8 cellular contexts compared by ENCODE assay signal in the genomic region with DNA sequence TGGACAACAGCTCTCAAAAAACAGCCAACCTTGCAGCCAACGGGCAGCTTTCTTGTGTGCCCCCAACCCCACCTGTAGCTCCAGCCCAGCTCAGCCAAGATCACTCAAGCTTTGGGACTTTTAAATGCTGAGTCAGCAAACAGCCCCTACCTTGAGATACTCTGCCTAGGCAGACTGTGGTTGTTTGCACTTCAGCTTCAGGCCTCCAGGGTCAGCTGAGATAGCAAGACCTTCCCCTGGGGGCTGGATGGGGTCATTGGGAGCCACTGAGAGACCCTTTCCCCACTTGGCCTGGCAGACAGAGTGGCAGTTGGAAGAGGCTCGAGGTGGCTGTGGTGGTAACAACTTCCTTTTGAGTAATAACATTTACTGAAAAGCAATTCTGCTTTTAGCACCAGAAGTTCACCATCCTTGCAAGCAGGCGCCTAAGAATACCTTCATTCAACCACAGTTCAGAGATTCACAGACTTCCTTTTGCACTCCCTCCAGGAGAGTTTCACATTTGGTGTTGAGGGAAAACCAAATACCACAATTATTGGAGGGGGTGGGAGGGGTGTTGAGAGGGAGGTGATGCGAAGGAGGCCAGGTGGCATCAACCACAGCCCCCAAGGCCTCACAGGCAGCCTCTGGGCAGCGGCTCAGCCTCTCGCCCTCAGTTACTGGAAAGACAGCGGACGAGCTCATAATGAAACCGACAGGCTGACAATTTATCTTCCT.
A peak's percentile ranks its signal among the peaks of the same experiment; 100 is the strongest.
DNase-seq lines count a peak whose midpoint lies in the region; ATAC-seq lines count a peak whose summit lies in the region.

No MANE protein-coding gene starts in this region.

- peak overlapping the region; percentile 71 to 88 (median 85) for H3K27ac Mint-ChIP-seq in immature natural killer cell

- peak; percentile 60 for ATAC-seq in GM21423 (IDR thresholded peaks at IDR 0.05; ENCODE audit: unreplicated experiment)

- no peaks in the 10 kb centered on the region for H3K36me3 Mint-ChIP-seq in immature natural killer cell

- H3K9me3 Mint-ChIP-seq in immature natural killer cell, result peaks cover 0 to 1% (median 0%) of the 10 kb centered on the region in 6 donors

- DNase-seq in GDM1 (lab: John Stamatoyannopoulos, UW) (peak; percentile 84), HuH-7.5 (ENCODE audit: low spot score) (peak; percentile 51), immature natural killer cell (peak; percentile 70 to 76 (median 74)), NCI-H345 (lab: John Stamatoyannopoulos, UW) (no peak), NCI-H524 (lab: John Stamatoyannopoulos, UW) (no peak)
- DNase-seq in activated T-cell treated with anti-CD3 and anti-CD28 coated beads, Interleukin-2, amount 50 U/mL, for 1 hour, result peak; percentile 23
- DNase-seq in stimulated activated CD8-positive, alpha-beta memory T cell treated with anti-CD3 and anti-CD28 coated beads, Interleukin-12 subunit alpha, Interleukin-12 subunit beta, amount 100 ng/mL, for 24 hours (ENCODE audit: extremely low read depth), result peak; percentile 37

- H3K4me3 Mint-ChIP-seq in immature natural killer cell, result peak overlapping the region; percentile 75 to 82 (median 80)

- peaks cover 34 to 39% of the 10 kb centered on the region in 2 donors for H3K4me1 Mint-ChIP-seq in immature natural killer cell

- peaks cover 6 to 19% (median 11%) of the 10 kb centered on the region in 3 donors for H3K27me3 Mint-ChIP-seq in immature natural killer cell (ENCODE audit: low read depth in 3 of 3)

Comparison
In these comparisons a context has a peak if more than half of its experiments do, and no peak if none do; other contexts are left out.
1. DNase-seq: peak in GDM1 (single experiment), HuH-7.5 (single experiment), activated T-cell treated with anti-CD3 and anti-CD28 coated beads, Interleukin-2, amount 50 U/mL, for 1 hour (single experiment), immature natural killer cell (3 of 3) and stimulated activated CD8-positive, alpha-beta memory T cell treated with anti-CD3 and anti-CD28 coated beads, Interleukin-12 subunit alpha, Interleukin-12 subunit beta, amount 100 ng/mL, for 24 hours (single experiment); none in NCI-H345 (single experiment) and NCI-H524 (0 of 2).